9 cellular contexts compared by ENCODE assay signal in genomic region chr7:144524271-144524670, GRCh38.
"Had no signal": no experiment of that assay in that cellular context is flagged by ENCODE, and none has a peak within 500 bp of the region (broad histone marks: within the 10 kb centered on the region; RNA-seq: fewer than 3 reads in every experiment).

No MANE protein-coding gene starts in this region.

- DNase-seq: GM23248, GOT3, H9, HCEC 1CT, IMR-90, KG1 had no signal

- H3K9ac ChIP-seq: GM23248 had no signal

- H3K27ac ChIP-seq: GM23248 had no signal

- FAIRE-seq: H54, HTR-8/SVneo, K562 had no signal

- H3K4me3 ChIP-seq: GM23248, K562 had no signal

- H2AFZ ChIP-seq: GM23248 had no signal

- ATAC-seq: K562 had no signal

- H3K27ac Mint-ChIP-seq: H9 had no signal

- H3K9me3 Mint-ChIP-seq: H9 had no signal

- H3K4me3 Mint-ChIP-seq: H9 had no signal
